In genomic region chr15:49985463-49985862, GRCh38 we compare ENCODE assay signal across 28 cellular contexts.
"Had no signal": no experiment of that assay in that cellular context is flagged by ENCODE, and none has a peak within 500 bp of the region (broad histone marks: within the 10 kb centered on the region; RNA-seq: fewer than 3 reads in every experiment).

No MANE protein-coding gene starts in this region.

- H3K27me3 Mint-ChIP-seq: naive B cell had no signal

- H3K36me3 ChIP-seq: lower lobe of right lung, neural progenitor cell, ovary, prostate gland, tibial nerve, upper lobe of left lung had no signal

- H3K9ac ChIP-seq: neural progenitor cell had no signal

- H3K4me1 Mint-ChIP-seq: naive B cell, nephron progenitor cell, neural progenitor cell had no signal

- ATAC-seq: lower lobe of right lung; natural killer cell; right cardiac atrium; sciatic nerve; stimulated activated effector memory CD8-positive, alpha-beta T cell treated with anti-CD3 and anti-CD28 coated beads, Interleukin-12 subunit alpha, Interleukin-12 subunit beta, amount 100 ng/mL, for 72 hours had no signal

- DNase-seq: immature natural killer cell; kidney; lower lobe of right lung; mammary epithelial cell; mesendoderm; naive B cell; natural killer cell; nephron progenitor cell; ovary; posterior cingulate gyrus; retina; right cardiac atrium; stimulated activated CD4-positive, alpha-beta T cell treated with anti-CD3 and anti-CD28 coated beads, Interleukin-12 subunit alpha, Interleukin-12 subunit beta, amount 100 ng/mL, for 4 hours; stimulated activated CD4-positive, alpha-beta T cell treated with anti-CD3 and anti-CD28 coated beads, Interleukin-15, amount 100 ng/mL, for 24 hours; stimulated activated CD4-positive, alpha-beta T cell treated with anti-CD3 and anti-CD28 coated beads, Interleukin-2, amount 100 ng/mL, for 24 hours; stimulated activated CD4-positive, alpha-beta T cell treated with anti-CD3 and anti-CD28 coated beads, Interleukin-4, amount 100 ng/mL, for 1 hour; stimulated activated naive CD4-positive, alpha-beta T cell; substantia nigra; upper lobe of left lung had no signal

- H3K27ac ChIP-seq: lower lobe of right lung, neural progenitor cell, ovary, skin epidermis, tibial nerve, upper lobe of left lung had no signal

- H3K4me3 Mint-ChIP-seq: immature natural killer cell; mesothelial cell of epicardium; naive B cell; natural killer cell; nephron progenitor cell; neural progenitor cell; stimulated activated effector memory CD8-positive, alpha-beta T cell treated with anti-CD3 and anti-CD28 coated beads, Interleukin-12 subunit alpha, Interleukin-12 subunit beta, amount 100 ng/mL, for 72 hours; stimulated activated naive CD8-positive, alpha-beta T cell treated with anti-CD3 and anti-CD28 coated beads, Interleukin-15, Interleukin-2, amounts not matched to agents 100 ng/mL and 50 ng/mL, for 24 hours had no signal

- H3K27me3 ChIP-seq: neural progenitor cell, ovary, tibial nerve, upper lobe of left lung had no signal

- H3K4me3 ChIP-seq: lower lobe of right lung, neural progenitor cell, ovary, prostate gland, skin epidermis, tibial nerve, upper lobe of left lung had no signal

- H2AFZ ChIP-seq: neural progenitor cell had no signal

- H3K9me3 ChIP-seq: lower lobe of right lung, ovary, prostate gland, tibial nerve, upper lobe of left lung had no signal

- H3K9me3 Mint-ChIP-seq: immature natural killer cell; naive B cell; natural killer cell; nephron progenitor cell; neural progenitor cell; stimulated activated effector memory CD8-positive, alpha-beta T cell treated with anti-CD3 and anti-CD28 coated beads, Interleukin-12 subunit alpha, Interleukin-12 subunit beta, amount 100 ng/mL, for 72 hours; stimulated activated naive CD8-positive, alpha-beta T cell treated with anti-CD3 and anti-CD28 coated beads, Interleukin-15, Interleukin-2, amounts not matched to agents 100 ng/mL and 50 ng/mL, for 24 hours had no signal

- H3K4me2 ChIP-seq: neural progenitor cell had no signal

- H3K4me1 ChIP-seq: prostate gland, upper lobe of left lung had no signal

- H3K27ac Mint-ChIP-seq: immature natural killer cell; mesothelial cell of epicardium; naive B cell; natural killer cell; nephron progenitor cell; neural progenitor cell; stimulated activated effector memory CD8-positive, alpha-beta T cell treated with anti-CD3 and anti-CD28 coated beads, Interleukin-12 subunit alpha, Interleukin-12 subunit beta, amount 100 ng/mL, for 72 hours; stimulated activated naive CD8-positive, alpha-beta T cell treated with anti-CD3 and anti-CD28 coated beads, Interleukin-15, Interleukin-2, amounts not matched to agents 100 ng/mL and 50 ng/mL, for 24 hours had no signal

- H3K36me3 Mint-ChIP-seq: mesothelial cell of epicardium, naive B cell, neural progenitor cell had no signal

- FAIRE-seq: islet of Langerhans, kidney had no signal
